ENCODE assay signal across 31 cellular contexts in genomic region chr3:111352585-111352984, GRCh38.
"Had no signal": no experiment of that assay in that cellular context is flagged by ENCODE, and none has a peak within 500 bp of the region (broad histone marks: within the 10 kb centered on the region; RNA-seq: fewer than 3 reads in every experiment).

No MANE protein-coding gene starts in this region.

- ATAC-seq: activated naive CD4-positive, alpha-beta T cell treated with anti-CD3 and anti-CD28 coated beads, Interleukin-2, amount 50 U/mL, for 72 hours; activated T-cell treated with anti-CD3 and anti-CD28 coated beads, Interleukin-2, amount 50 U/mL, for 72 hours; body of pancreas; foreskin keratinocyte; naive thymus-derived CD4-positive, alpha-beta T cell; stimulated activated memory B cell treated with anti-CD40 and anti-IgM and Interleukin-4, amounts not matched to agents 10 μg/mL and 1 μg/mL and 100 μg/mL, for 72 hours; stimulated activated naive CD8-positive, alpha-beta T cell treated with anti-CD3 and anti-CD28 coated beads, Interleukin-15, amount 100 ng/mL, for 72 hours had no signal

- H3K4me1 ChIP-seq: body of pancreas, foreskin keratinocyte, left ventricle myocardium inferior, prostate gland, sigmoid colon, upper lobe of left lung, vagina had no signal

- H3K4me2 ChIP-seq: smooth muscle cell had no signal

- H3K4me3 ChIP-seq: body of pancreas, cardiac muscle cell, coronary artery, dorsolateral prefrontal cortex, left ventricle myocardium inferior, ovary, prostate gland, sigmoid colon, smooth muscle cell, upper lobe of left lung, vagina had no signal

- H3K27ac ChIP-seq: body of pancreas, cardiac muscle cell, coronary artery, dorsolateral prefrontal cortex, foreskin keratinocyte, left ventricle myocardium inferior, ovary, prostate gland, sigmoid colon, upper lobe of left lung, vagina, VCaP had no signal

- H3K36me3 ChIP-seq: cardiac muscle cell, left ventricle myocardium inferior, ovary, prostate gland, sigmoid colon, upper lobe of left lung, vagina had no signal

- H3K9me3 ChIP-seq: body of pancreas, ovary, prostate gland, upper lobe of left lung, vagina had no signal

- DNase-seq: activated CD4-positive, alpha-beta T cell treated with anti-CD3 and anti-CD28 coated beads for 4 hours; activated CD4-positive, alpha-beta T cell treated with anti-CD3 and anti-CD28 coated beads, Interleukin-2, amount 50 U/mL, for 4 hours; activated naive CD4-positive, alpha-beta T cell; activated T-cell treated with anti-CD3 and anti-CD28 coated beads for 4 hours; activated T-cell treated with anti-CD3 and anti-CD28 coated beads, Interleukin-2, amount 50 U/mL, for 72 hours; anterior cingulate cortex; body of pancreas; cerebellar nuclear complex; dorsolateral prefrontal cortex; effector memory CD4-positive, alpha-beta T cell; foreskin keratinocyte; islet precursor cell; left ventricle myocardium inferior; naive thymus-derived CD4-positive, alpha-beta T cell; ovary; retina; sigmoid colon; stimulated activated CD4-positive, alpha-beta T cell treated with anti-CD3 and anti-CD28 coated beads, Interleukin-1b, Interleukin-23, amount 100 ng/mL, for 48 hours; stimulated activated CD4-positive, alpha-beta T cell treated with anti-CD3 and anti-CD28 coated beads, Interleukin-4, amount 100 ng/mL, for 4 hours; stimulated activated CD8-positive, alpha-beta memory T cell treated with anti-CD3 and anti-CD28 coated beads, Interleukin-4, amount 100 ng/mL, for 48 hours; stimulated activated naive CD8-positive, alpha-beta T cell treated with anti-CD3 and anti-CD28 coated beads, Interleukin-15, amount 100 ng/mL, for 72 hours; substantia nigra; upper lobe of left lung had no signal

- H3K27me3 ChIP-seq: body of pancreas, cardiac muscle cell, foreskin keratinocyte, ovary, sigmoid colon, upper lobe of left lung, vagina had no signal
